Comparison of ENCODE assay signal across 8 cellular contexts in genomic region chr2:136246086-136246669, GRCh38.
DNase-seq lines count a peak whose midpoint lies in the region; ATAC-seq and TF ChIP-seq lines count a peak whose summit lies in the region.

No MANE protein-coding gene starts in this region.

- no peak for ATAC-seq in SK-N-SH treated with all-trans-retinoic acid at 6 μM for 48 hours

- H3K4me1 ChIP-seq in SK-N-SH (ENCODE audit: control insufficient read depth in 1 of 2, insufficient read depth in 2 of 2, low read depth in 1 of 2, low read length in 1 of 2) (peaks cover 0 to 9% of the 10 kb centered on the region in 2 experiments; a peak in 1 of 4 replicates), esophagus squamous epithelium (peaks cover 0 to 9% (median 0%) of the 10 kb centered on the region in 3 donors), neural progenitor cell (peaks cover 13% of the 10 kb centered on the region)

- H3K9me3 ChIP-seq in SK-N-SH (no peaks in the 10 kb centered on the region), esophagus squamous epithelium (no peaks in the 10 kb centered on the region), neural progenitor cell (ENCODE audit: low read depth) (no peaks in the 10 kb centered on the region)

- H3K4me1 Mint-ChIP-seq in neural progenitor cell, result peaks cover 32% of the 10 kb centered on the region

- TF ChIP-seq CTCF in SK-N-SH (IDR thresholded peaks at IDR 0.05), result no peak
- TF ChIP-seq CTCF in esophagus squamous epithelium (IDR thresholded peaks at IDR 0.05), result no peak
- no peak for TF ChIP-seq CTCF in neural progenitor cell (IDR thresholded peaks at IDR 0.05)

- H3K27me3 Mint-ChIP-seq in neural progenitor cell (ENCODE audit: insufficient read depth, low read depth), result peaks cover 16% of the 10 kb centered on the region

- no peak overlapping the region for H3K9ac ChIP-seq in SK-N-SH
- no peak overlapping the region for H3K9ac ChIP-seq in neural progenitor cell

- H3F3A ChIP-seq in SK-N-SH (replicated peaks; ENCODE audit: insufficient read depth) (no peaks in the 10 kb centered on the region), neural progenitor cell (ENCODE audit: low read depth) (no peaks in the 10 kb centered on the region)

- H3K36me3 ChIP-seq in SK-N-SH (replicated peaks in 1 of 2; ENCODE audit: control insufficient read depth in 1 of 2, insufficient read depth in 2 of 2, low read length in 1 of 2), result no peaks in the 10 kb centered on the region
- H3K36me3 ChIP-seq in esophagus squamous epithelium, result no peaks in the 10 kb centered on the region
- H3K36me3 ChIP-seq in neural progenitor cell, result no peaks in the 10 kb centered on the region

- no peak overlapping the region for H2AFZ ChIP-seq in SK-N-SH (ENCODE audit: low read depth)
- no peak overlapping the region for H2AFZ ChIP-seq in neural progenitor cell (replicated peaks)

- POLR2A ChIA-PET in SK-N-SH (lab: Yijun Ruan, JAX), result no interaction called here

- H3K27ac ChIP-seq in SK-N-SH (ENCODE audit: low read depth in 2 of 2, low read length in 1 of 2) (no peak overlapping the region), esophagus squamous epithelium (no peak overlapping the region), neural progenitor cell (no peak overlapping the region)

- peaks cover 4% of the 10 kb centered on the region for H3K9me3 Mint-ChIP-seq in neural progenitor cell

- no peak overlapping the region for H3K4me3 Mint-ChIP-seq in neural progenitor cell

- CTCF ChIA-PET in SK-N-SH (lab: Yijun Ruan, JAX), result no interaction called here

- no peaks in the 10 kb centered on the region for H3K36me3 Mint-ChIP-seq in neural progenitor cell

- H3K27ac Mint-ChIP-seq in neural progenitor cell, result no peak overlapping the region

- TF ChIP-seq POLR2A in esophagus squamous epithelium (IDR thresholded peaks at IDR 0.05), result peak in 1 of 4 donors; percentile 31

- H3K27me3 ChIP-seq in SK-N-SH (ENCODE audit: insufficient read depth) (no peaks in the 10 kb centered on the region), esophagus squamous epithelium (no peaks in the 10 kb centered on the region), neural progenitor cell (no peaks in the 10 kb centered on the region)

- TF ChIP-seq RAD21 in SK-N-SH (IDR thresholded peaks at IDR 0.05; ENCODE audit: low read length), result no peak

- H3K4me2 ChIP-seq in SK-N-SH, result no peak overlapping the region
- H3K4me2 ChIP-seq in neural progenitor cell, result no peak overlapping the region

- H3K79me2 ChIP-seq in SK-N-SH (ENCODE audit: insufficient read depth), result no peaks in the 10 kb centered on the region
- H3K79me2 ChIP-seq in neural progenitor cell (ENCODE audit: low read depth), result no peaks in the 10 kb centered on the region

- intact Hi-C loops in esophagus squamous epithelium (cut with DNase I), result no loop called here

- no peak for TF ChIP-seq EP300 in SK-N-SH (IDR thresholded peaks at IDR 0.05; ENCODE audit: borderline replicate concordance in 1 of 2, low read depth in 1 of 2, low read length in 1 of 2)

- WGBS in SK-N-SH (ENCODE audit: low lambda C conversion rate), result 64% methylated on average over 14 of the region's 15 CpGs
- WGBS in esophagus squamous epithelium, 2 donors, result 54 to 59% methylated on average over 7 to 14 of the region's 15 CpGs

- H4K20me1 ChIP-seq in SK-N-SH (ENCODE audit: insufficient read depth) (no peaks in the 10 kb centered on the region), neural progenitor cell (ENCODE audit: low read depth) (no peaks in the 10 kb centered on the region)

- DNase-seq in SK-N-SH, result peak; percentile 21
- peak; percentile 17 to 33 for DNase-seq in Kasumi-1 (lab: John Stamatoyannopoulos, UW)
- peak; percentile 18 for DNase-seq in esophagus squamous epithelium (lab: John Stamatoyannopoulos, UW)
- peak; percentile 26 for DNase-seq in neural progenitor cell (ENCODE audit: low spot score)
- no peak for DNase-seq in GOT3 (lab: John Stamatoyannopoulos, UW)
- no peak for DNase-seq in GDM1 (lab: John Stamatoyannopoulos, UW)
- no peak for DNase-seq in NCI-H146 treated with DMSO at 0.1 percent for 48 hours (lab: John Stamatoyannopoulos, UW; ENCODE audit: unreplicated experiment)

- no peak overlapping the region for H3K4me3 ChIP-seq in SK-N-SH (ENCODE audit: low read depth in 2 of 2, low read length in 1 of 2)
- H3K4me3 ChIP-seq in esophagus squamous epithelium, result no peak overlapping the region
- H3K4me3 ChIP-seq in neural progenitor cell, result no peak overlapping the region

- no peaks in the 10 kb centered on the region for H3K9me2 ChIP-seq in SK-N-SH

TF ChIP-seq in SK-N-SH, 30 proteins besides CTCF, POLR2A, EP300 and RAD21 (continues in another document):
- TF ChIP-seq USF1 (IDR thresholded peaks at IDR 0.05; ENCODE audit: borderline replicate concordance, low read depth), result no peak
- TF ChIP-seq RXRA (IDR thresholded peaks at IDR 0.05; ENCODE audit: borderline replicate concordance, low read depth), result no peak
- no peak for TF ChIP-seq CHD2 (IDR thresholded peaks at IDR 0.05; ENCODE audit: low read length, partially characterized antibody)
- no peak for TF ChIP-seq NFIC (IDR thresholded peaks at IDR 0.05; ENCODE audit: borderline replicate concordance)
- TF ChIP-seq IRF3 (IDR thresholded peaks at IDR 0.05; ENCODE audit: low read depth, low read length), result no peak
- TF ChIP-seq ELF1 (IDR thresholded peaks at IDR 0.05), result no peak
- no peak for TF ChIP-seq TAF1 (IDR thresholded peaks at IDR 0.05; ENCODE audit: borderline replicate concordance, low read depth, low read length)
- no peak for TF ChIP-seq GABPA (IDR thresholded peaks at IDR 0.05; ENCODE audit: low read depth)

TF ChIP-seq in SK-N-SH treated with all-trans-retinoic acid at 6 μM for 48 hours, 23 proteins besides CTCF, POLR2A, EP300 and RAD21:
- no peak for TF ChIP-seq POU6F1 (CRISPR knock-in tag; IDR thresholded peaks at IDR 0.05; ENCODE audit: borderline replicate concordance, low read depth)
- no peak for TF ChIP-seq ISL1 (CRISPR knock-in tag; IDR thresholded peaks at IDR 0.05)
- no peak for TF ChIP-seq TCF4 (CRISPR knock-in tag; IDR thresholded peaks at IDR 0.05; ENCODE audit: borderline replicate concordance)
- no peak for TF ChIP-seq BACH2 (CRISPR knock-in tag; IDR thresholded peaks at IDR 0.05; ENCODE audit: borderline replicate concordance)
- no peak for TF ChIP-seq CREB5 (CRISPR knock-in tag; IDR thresholded peaks at IDR 0.05; ENCODE audit: low read depth)
- TF ChIP-seq ZNF565 (CRISPR knock-in tag; conservative IDR thresholded peaks at IDR 0.05; ENCODE audit: low read depth), result no peak
- TF ChIP-seq ARNTL (CRISPR knock-in tag; IDR thresholded peaks at IDR 0.05; ENCODE audit: borderline replicate concordance, low read depth), result no peak
- no peak for TF ChIP-seq ZNF8 (CRISPR knock-in tag; IDR thresholded peaks at IDR 0.05)
- no peak for TF ChIP-seq OSR1 (CRISPR knock-in tag; IDR thresholded peaks at IDR 0.05)
- TF ChIP-seq ZNF70 (CRISPR knock-in tag; IDR thresholded peaks at IDR 0.05), result no peak
- TF ChIP-seq ZC3H10 (CRISPR knock-in tag; IDR thresholded peaks at IDR 0.05), result no peak
- no peak for TF ChIP-seq CSDC2 (CRISPR knock-in tag; IDR thresholded peaks at IDR 0.05)

Comparison
In these comparisons a context has a peak if more than half of its experiments do, and no peak if none do; other contexts are left out.
1. DNase-seq: peak in SK-N-SH (single experiment), Kasumi-1 (2 of 2), esophagus squamous epithelium (single experiment) and neural progenitor cell (single experiment); none in GOT3 (single experiment), GDM1 (single experiment) and NCI-H146 treated with DMSO at 0.1 percent for 48 hours (single experiment).